In genomic region chr3:182807056-182807455, GRCh38 we compare ENCODE assay signal across 25 cellular contexts. TPM values are rescaled to one million over a fixed set of nuclear protein-coding genes. Genes with fewer than 3 reads are reported as not detected.
DNase-seq lines count a peak whose midpoint lies in the region; ATAC-seq and TF ChIP-seq lines count a peak whose summit lies in the region.
"Had no signal": no experiment of that assay in that cellular context is flagged by ENCODE, and none has a peak within 500 bp of the region (broad histone marks: within the 10 kb centered on the region; RNA-seq: fewer than 3 reads in every experiment).

No MANE protein-coding gene starts in this region.

- H3K4me3 Mint-ChIP-seq in activated naive CD8-positive, alpha-beta T cell treated with anti-CD3 and anti-CD28 coated beads, Interleukin-2, amount 50 U/mL, for 24 hours, result no peak overlapping the region
- peak overlapping the region in 5 of 10 donors; percentile 2 to 52 (median 35) for H3K4me3 Mint-ChIP-seq in naive thymus-derived CD4-positive, alpha-beta T cell

- H3K36me3 ChIP-seq in SK-N-SH (replicated peaks in 1 of 2; ENCODE audit: control insufficient read depth in 1 of 2, insufficient read depth in 2 of 2, low read length in 1 of 2) (peaks cover 0 to 4% of the 10 kb centered on the region in 2 experiments), HEK293 (ENCODE audit: control insufficient read depth in 2 of 2, insufficient read depth in 1 of 2, low read length in 2 of 2) (no peaks in the 10 kb centered on the region)
- H3K36me3 ChIP-seq in naive thymus-derived CD4-positive, alpha-beta T cell (ENCODE audit: control insufficient read depth in 2 of 3, insufficient read depth in 3 of 3, low read length in 3 of 3), result no peaks in the 10 kb centered on the region

- no peak overlapping the region for H3K4me2 ChIP-seq in SK-N-SH
- H3K4me2 ChIP-seq: BLaER1 had no signal

- no peak for TF ChIP-seq RAD21 in SK-N-SH (IDR thresholded peaks at IDR 0.05; ENCODE audit: low read length)

- H3K9me2 ChIP-seq in SK-N-SH, result no peaks in the 10 kb centered on the region

- POLR2A ChIA-PET in SK-N-SH (lab: Yijun Ruan, JAX) (no interaction called here), HEK293 (lab: Yijun Ruan, JAX) (no interaction called here)
- POLR2A ChIA-PET in naive thymus-derived CD4-positive, alpha-beta T cell (lab: Charles Lee), result interaction anchor here (1.0 to 3.7 kb wide), 2 partner anchors 12 to 14 kb away, joined by 5 to 22 read pairs; partner anchors contain the start of gene ATP11B

- TF ChIP-seq EP300 in SK-N-SH (IDR thresholded peaks at IDR 0.05; ENCODE audit: borderline replicate concordance in 1 of 2, low read depth in 1 of 2, low read length in 1 of 2), result no peak

- DNase-seq in SK-N-SH, result no peak
- no peak for DNase-seq in activated naive CD8-positive, alpha-beta T cell treated with anti-CD3 and anti-CD28 coated beads, Interleukin-2, amount 50 U/mL, for 24 hours
- no peak for DNase-seq in naive thymus-derived CD4-positive, alpha-beta T cell
- no peak for DNase-seq in activated CD4-positive, CD25-positive, alpha-beta regulatory T cell (lab: John Stamatoyannopoulos, UW)
- no peak for DNase-seq in NCI-H82 treated with DMSO at 0.1 percent for 48 hours (lab: John Stamatoyannopoulos, UW; ENCODE audit: unreplicated experiment)
- DNase-seq: ACHN; Calu3; CD8-positive, alpha-beta memory T cell; DMS153; HCEC 1CT; IMR-90; NCI-H1105; NCI-H146; NCI-H2029; NCI-H2227 treated with DMSO at 0.1 percent for 48 hours; NCI-H510A; NCI-H748 treated with DMSO at 0.1 percent for 48 hours; NK-92 treated with Interleukin-12 subunit alpha and Interleukin-12 subunit beta, amount 100 ng/mL, for 24 hours; SHP77 treated with DMSO at 0.1 percent for 48 hours had no signal

- peaks cover 16% of the 10 kb centered on the region for H3F3A ChIP-seq in SK-N-SH (replicated peaks; ENCODE audit: insufficient read depth)

- TF ChIP-seq CTCF in SK-N-SH (IDR thresholded peaks at IDR 0.05), result no peak
- no peak for TF ChIP-seq CTCF in HEK293 (tag by site-specific recombination; IDR thresholded peaks at IDR 0.05)

- no peak overlapping the region for H3K4me3 ChIP-seq in SK-N-SH (ENCODE audit: low read depth in 2 of 2, low read length in 1 of 2)
- no peak overlapping the region for H3K4me3 ChIP-seq in HEK293 (ENCODE audit: low read depth, low read length)
- H3K4me3 ChIP-seq in naive thymus-derived CD4-positive, alpha-beta T cell (ENCODE audit: low read length), result no peak overlapping the region
- H3K4me3 ChIP-seq: BLaER1 had no signal

- no peaks in the 10 kb centered on the region for H3K9me3 Mint-ChIP-seq in activated naive CD8-positive, alpha-beta T cell treated with anti-CD3 and anti-CD28 coated beads, Interleukin-2, amount 50 U/mL, for 24 hours
- H3K9me3 Mint-ChIP-seq in naive thymus-derived CD4-positive, alpha-beta T cell, result no peaks in the 10 kb centered on the region
- H3K9me3 Mint-ChIP-seq: CD8-positive, alpha-beta memory T cell had no signal

- H4K20me1 ChIP-seq in SK-N-SH (ENCODE audit: insufficient read depth), result peaks cover 57% of the 10 kb centered on the region

- intact Hi-C loops in naive thymus-derived CD4-positive, alpha-beta T cell (cut with micrococcal nuclease), result no loop called here

- H3K36me3 Mint-ChIP-seq in activated naive CD8-positive, alpha-beta T cell treated with anti-CD3 and anti-CD28 coated beads, Interleukin-2, amount 50 U/mL, for 24 hours (ENCODE audit: low read depth), result no peaks in the 10 kb centered on the region
- peaks cover 0 to 32% (median 6%) of the 10 kb centered on the region in 5 donors for H3K36me3 Mint-ChIP-seq in naive thymus-derived CD4-positive, alpha-beta T cell

- WGBS in SK-N-SH (ENCODE audit: low lambda C conversion rate), result 58% methylated on average over 1 of the region's 1 CpG

- ATAC-seq in SK-N-SH treated with all-trans-retinoic acid at 6 μM for 48 hours, result no peak
- ATAC-seq in activated naive CD8-positive, alpha-beta T cell treated with anti-CD3 and anti-CD28 coated beads, Interleukin-2, amount 50 U/mL, for 24 hours, result no peak
- peak; percentile 41 for ATAC-seq in naive thymus-derived CD4-positive, alpha-beta T cell
- no peak for ATAC-seq in GM21529 (IDR thresholded peaks at IDR 0.05; ENCODE audit: unreplicated experiment)

- H3K9me3 ChIP-seq in SK-N-SH, result no peaks in the 10 kb centered on the region
- H3K9me3 ChIP-seq in HEK293 (ENCODE audit: control insufficient read depth, insufficient read depth, low read depth, low read length), result no peaks in the 10 kb centered on the region
- H3K9me3 ChIP-seq in naive thymus-derived CD4-positive, alpha-beta T cell (ENCODE audit: control insufficient read depth in 2 of 3, low read length in 3 of 3), result no peaks in the 10 kb centered on the region
- H3K9me3 ChIP-seq: BLaER1 had no signal

- peaks cover 4 to 14% of the 10 kb centered on the region in 2 experiments; a peak in 3 of 4 replicates for H3K4me1 ChIP-seq in SK-N-SH (ENCODE audit: control insufficient read depth in 1 of 2, insufficient read depth in 2 of 2, low read depth in 1 of 2, low read length in 1 of 2)
- peaks cover 6% of the 10 kb centered on the region for H3K4me1 ChIP-seq in HEK293 (ENCODE audit: control insufficient read depth, insufficient read depth, low read length)
- peaks cover 30 to 34% of the 10 kb centered on the region in 2 donors for H3K4me1 ChIP-seq in naive thymus-derived CD4-positive, alpha-beta T cell (ENCODE audit: control insufficient read depth in 2 of 2, insufficient read depth in 2 of 2, low read length in 2 of 2)
- H3K4me1 ChIP-seq: BLaER1 had no signal

- no peak overlapping the region for H3K9ac ChIP-seq in SK-N-SH
- H3K9ac ChIP-seq: BLaER1 had no signal

- H3K27me3 Mint-ChIP-seq in activated naive CD8-positive, alpha-beta T cell treated with anti-CD3 and anti-CD28 coated beads, Interleukin-2, amount 50 U/mL, for 24 hours, result no peaks in the 10 kb centered on the region
- H3K27me3 Mint-ChIP-seq in naive thymus-derived CD4-positive, alpha-beta T cell, result no peaks in the 10 kb centered on the region
- H3K27me3 Mint-ChIP-seq: CD8-positive, alpha-beta memory T cell had no signal

- H3K4me1 Mint-ChIP-seq in activated naive CD8-positive, alpha-beta T cell treated with anti-CD3 and anti-CD28 coated beads, Interleukin-2, amount 50 U/mL, for 24 hours, result peaks cover 61% of the 10 kb centered on the region
- peaks cover 42 to 95% (median 89%) of the 10 kb centered on the region in 7 donors for H3K4me1 Mint-ChIP-seq in naive thymus-derived CD4-positive, alpha-beta T cell

- H3K27ac ChIP-seq in SK-N-SH (ENCODE audit: low read depth in 2 of 2, low read length in 1 of 2) (no peak overlapping the region), HEK293 (ENCODE audit: extremely low read depth, low read depth, low read length) (no peak overlapping the region)
- H3K27ac ChIP-seq in naive thymus-derived CD4-positive, alpha-beta T cell (ENCODE audit: low read depth, low read length), result no peak overlapping the region
- H3K27ac ChIP-seq: 22Rv1, BLaER1, RWPE1 had no signal

- H3K27ac Mint-ChIP-seq in activated naive CD8-positive, alpha-beta T cell treated with anti-CD3 and anti-CD28 coated beads, Interleukin-2, amount 50 U/mL, for 24 hours, result peak overlapping the region; percentile 4
- H3K27ac Mint-ChIP-seq in naive thymus-derived CD4-positive, alpha-beta T cell, result peak overlapping the region in 2 of 9 donors; percentile 2 to 6

- no peak overlapping the region for H2AFZ ChIP-seq in SK-N-SH (ENCODE audit: low read depth)

- peaks cover 99% of the 10 kb centered on the region for H3K79me2 ChIP-seq in SK-N-SH (ENCODE audit: insufficient read depth)

- no peaks in the 10 kb centered on the region for H3K27me3 ChIP-seq in SK-N-SH (ENCODE audit: insufficient read depth)
- H3K27me3 ChIP-seq in naive thymus-derived CD4-positive, alpha-beta T cell (ENCODE audit: control insufficient read depth in 2 of 2, insufficient read depth in 2 of 2, low read length in 2 of 2), result no peaks in the 10 kb centered on the region
- H3K27me3 ChIP-seq: BLaER1 had no signal

- CTCF ChIA-PET in SK-N-SH (lab: Yijun Ruan, JAX), result interaction anchor here (1.2 to 2.0 kb wide), 2 partner anchors 13 to 30 kb away, joined by 3 to 9 read pairs; partner anchors contain the start of gene ATP11B
- CTCF ChIA-PET in HEK293 (lab: Yijun Ruan, JAX), result interaction anchor here (0.6 kb wide), 1 partner anchor 93 kb away, joined by 3 read pairs; no protein-coding TSS in a partner anchor
- CTCF ChIA-PET in naive thymus-derived CD4-positive, alpha-beta T cell (lab: Charles Lee), result interaction anchor here (0.5 kb wide), 1 partner anchor 58 kb away, joined by 5 read pairs; no protein-coding TSS in a partner anchor

TF ChIP-seq in SK-N-SH, 30 proteins besides CTCF, POLR2A, EP300 and RAD21:
- TF ChIP-seq GATA2 (CRISPR knock-in tag; IDR thresholded peaks at IDR 0.05) (peak; percentile 25; the same call in 1 of the 2 replicates), EZH2phosphoT487 (IDR thresholded peaks at IDR 0.05; ENCODE audit: borderline replicate concordance, low read depth) (no peak)

TF ChIP-seq in SK-N-SH treated with all-trans-retinoic acid at 6 μM for 48 hours, 23 proteins besides CTCF, POLR2A, EP300 and RAD21 (continues in another document):
- no peak for TF ChIP-seq ZNF565 (CRISPR knock-in tag; conservative IDR thresholded peaks at IDR 0.05; ENCODE audit: low read depth)

TF ChIP-seq in HEK293, 187 proteins besides CTCF, POLR2A, EP300 and RAD21:
- TF ChIP-seq PRDM1 (tag by site-specific recombination; IDR thresholded peaks at IDR 0.05) (peak; percentile 43; the same call in 1 of the 2 replicates), ZNF394 (tag by site-specific recombination; IDR thresholded peaks at IDR 0.05; ENCODE audit: borderline replicate concordance) (no peak), PRDM6 (tag by site-specific recombination; IDR thresholded peaks at IDR 0.05) (0 out of 2 replicates have a peak, but pooled peaks have one; percentile 6)

RNA-seq across cellular contexts. Expression of gene ATP11B, which starts 13.8 kb away (rescaled TPM):
- polyA plus RNA-seq in SK-N-SH (2012; rRNA removed), result 8.7 and 11.1 TPM in 2 replicates
- polyA plus RNA-seq in SK-N-SH (2012; cell fraction: cytosol; rRNA removed), result 13.5 and 16.8 TPM in 2 replicates
- 8.2 and 15.7 TPM in 2 replicates for polyA plus RNA-seq in SK-N-SH (2012; cell fraction: nucleus; rRNA removed)
- 100 to 1,000 TPM; 111 to 136 (median 114) TPM for total RNA-seq in naive thymus-derived CD4-positive, alpha-beta T cell
- 10 to 100 TPM; 28.4 to 48.7 TPM for polyA plus RNA-seq in naive thymus-derived CD4-positive, alpha-beta T cell
